In genomic region chr15:81311834-81312459, GRCh38 we compare ENCODE assay signal across 8 cellular contexts. TPM values are rescaled to one million over a fixed set of nuclear protein-coding genes. Genes with fewer than 3 reads are reported as not detected.
DNase-seq lines count a peak whose midpoint lies in the region; ATAC-seq and TF ChIP-seq lines count a peak whose summit lies in the region.

No MANE protein-coding gene starts in this region.

- no peaks in the 10 kb centered on the region for H3K9me3 ChIP-seq in neutrophil

- H3K27ac ChIP-seq in neutrophil, result peak overlapping the region; percentile 96

- ATAC-seq in GM18502 (IDR thresholded peaks at IDR 0.05; ENCODE audit: poor library complexity, unreplicated experiment) (peak; percentile 57), HG03066 (IDR thresholded peaks at IDR 0.05; ENCODE audit: low read depth, unreplicated experiment) (peak; percentile 51), HG02763 (IDR thresholded peaks at IDR 0.05; ENCODE audit: unreplicated experiment) (no peak), GM19467 (IDR thresholded peaks at IDR 0.05; ENCODE audit: unreplicated experiment) (no peak)

- no peaks in the 10 kb centered on the region for H3K27me3 Mint-ChIP-seq in activated naive CD8-positive, alpha-beta T cell treated with anti-CD3 and anti-CD28 coated beads for 36 hours

- H3K27ac Mint-ChIP-seq in activated naive CD8-positive, alpha-beta T cell treated with anti-CD3 and anti-CD28 coated beads for 36 hours, result peak overlapping the region; percentile 65

- peaks cover 1% of the 10 kb centered on the region for H3K9me3 Mint-ChIP-seq in activated naive CD8-positive, alpha-beta T cell treated with anti-CD3 and anti-CD28 coated beads for 36 hours

- peaks cover 28 to 30% of the 10 kb centered on the region in 2 experiments for H3K4me1 ChIP-seq in neutrophil (ENCODE audit: control insufficient read depth in 1 of 2, insufficient read depth in 1 of 2, low read depth in 1 of 2, low read length in 1 of 2)

- H3K4me3 Mint-ChIP-seq in activated naive CD8-positive, alpha-beta T cell treated with anti-CD3 and anti-CD28 coated beads for 36 hours, result no peak overlapping the region

- H3K4me1 Mint-ChIP-seq in activated naive CD8-positive, alpha-beta T cell treated with anti-CD3 and anti-CD28 coated beads for 36 hours, result peaks cover 68% of the 10 kb centered on the region

- no peaks in the 10 kb centered on the region for H3K27me3 ChIP-seq in neutrophil

- peaks cover 93% of the 10 kb centered on the region for H3K36me3 ChIP-seq in neutrophil

- H3K4me3 ChIP-seq in neutrophil (ENCODE audit: low read depth in 1 of 2, low read length in 1 of 2), result peak overlapping the region in 1 of 2 experiments; percentile 15

- DNase-seq in activated naive CD8-positive, alpha-beta T cell treated with anti-CD3 and anti-CD28 coated beads for 36 hours, result no peak
- DNase-seq in glomerular visceral epithelial cell (ENCODE audit: extremely low spot score) (no peak), kidney glomerular epithelial cell (lab: John Stamatoyannopoulos, UW) (no peak)

- no peak for TF ChIP-seq CTCF in neutrophil (IDR thresholded peaks at IDR 0.05)

- H3K36me3 Mint-ChIP-seq in activated naive CD8-positive, alpha-beta T cell treated with anti-CD3 and anti-CD28 coated beads for 36 hours, result peaks cover 81% of the 10 kb centered on the region

RNA-seq across cellular contexts. Expression of gene STARD5, which starts 12.0 kb away (rescaled TPM):
- 1 to 10 TPM; 6.2 to 7.7 TPM for total RNA-seq in activated naive CD8-positive, alpha-beta T cell treated with anti-CD3 and anti-CD28 coated beads for 36 hours

Comparison
In these comparisons a context has a peak if more than half of its experiments do, and no peak if none do; other contexts are left out.
1. ATAC-seq: peak in GM18502 (single experiment) and HG03066 (single experiment); none in HG02763 (single experiment) and GM19467 (single experiment).